ENCODE assay signal across 1 cellular context in genomic region chr13:52025475-52026245, GRCh38.
TF ChIP-seq lines count a peak whose summit lies in the region.

No MANE protein-coding gene starts in this region.

TF ChIP-seq in H1, 55 proteins besides CTCF, POLR2A, EP300 and RAD21:
- TF ChIP-seq SP4 (IDR thresholded peaks at IDR 0.05; ENCODE audit: low read length) (no peak), MAX (IDR thresholded peaks at IDR 0.05) (peak; percentile 59; the same call in 1 of the 2 replicates)
